In genomic region chr6:152209211-152209610, GRCh38 we compare ENCODE assay signal across 25 cellular contexts.
DNase-seq lines count a peak whose midpoint lies in the region; ATAC-seq, FAIRE-seq and TF ChIP-seq lines count a peak whose summit lies in the region.
"Had no signal": no experiment of that assay in that cellular context is flagged by ENCODE, and none has a peak within 500 bp of the region (broad histone marks: within the 10 kb centered on the region; RNA-seq: fewer than 3 reads in every experiment).

No MANE protein-coding gene starts in this region.

- H3K4me3 Mint-ChIP-seq in activated CD4-positive, alpha-beta T cell treated with anti-CD3 and anti-CD28 coated beads, Interleukin-2, amount 10 ng/mL, durations not matched to agents 7 days and 5 days = no peak overlapping the region
- H3K4me3 Mint-ChIP-seq: B cell; CD4-positive, CD25-positive, alpha-beta regulatory T cell; CD8-positive, alpha-beta T cell had no signal

- FAIRE-seq in bronchial epithelial cell (lab: Jason Lieb, UNC) = no peak
- FAIRE-seq: A204.1, GM12891, GM18507, H1 had no signal

- H3K27me3 ChIP-seq in bronchial epithelial cell (ENCODE audit: control insufficient read depth, insufficient read depth, low read length) (no peaks in the 10 kb centered on the region), foreskin keratinocyte (no peaks in the 10 kb centered on the region)
- H3K27me3 ChIP-seq: BLaER1 had no signal

- no peaks in the 10 kb centered on the region for H3K9me3 Mint-ChIP-seq in activated CD4-positive, alpha-beta T cell treated with anti-CD3 and anti-CD28 coated beads, Interleukin-2, amount 10 ng/mL, durations not matched to agents 7 days and 5 days
- H3K9me3 Mint-ChIP-seq: CD8-positive, alpha-beta T cell had no signal

- peak; percentile 42 for ATAC-seq in foreskin keratinocyte
- ATAC-seq: CD8-positive, alpha-beta T cell; HCT116 had no signal

- H3K4me3 ChIP-seq in bronchial epithelial cell (ENCODE audit: low read depth, low read length) = no peak overlapping the region
- H3K4me3 ChIP-seq: BLaER1, GM23248 had no signal

- H3K4me1 Mint-ChIP-seq in activated CD4-positive, alpha-beta T cell treated with anti-CD3 and anti-CD28 coated beads, Interleukin-2, amount 10 ng/mL, durations not matched to agents 7 days and 5 days = no peaks in the 10 kb centered on the region
- H3K4me1 Mint-ChIP-seq: B cell had no signal

- no peak for TF ChIP-seq CTCF in bronchial epithelial cell (IDR thresholded peaks at IDR 0.05; ENCODE audit: insufficient read depth, low read length, severe bottlenecking)
- no peak for TF ChIP-seq CTCF in foreskin keratinocyte (conservative IDR thresholded peaks at IDR 0.05)

- H3K36me3 ChIP-seq in bronchial epithelial cell (ENCODE audit: control insufficient read depth, insufficient read depth, low read length) = no peaks in the 10 kb centered on the region

- no peak overlapping the region for H3K27ac Mint-ChIP-seq in activated CD4-positive, alpha-beta T cell treated with anti-CD3 and anti-CD28 coated beads, Interleukin-2, amount 10 ng/mL, durations not matched to agents 7 days and 5 days

- no peaks in the 10 kb centered on the region for H3K4me1 ChIP-seq in foreskin keratinocyte
- H3K4me1 ChIP-seq: BLaER1, Caco-2 had no signal

- DNase-seq in DMS53 (lab: John Stamatoyannopoulos, UW) (peak; percentile 36), DMS53 treated with DMSO at 0.1 percent for 48 hours (lab: John Stamatoyannopoulos, UW; ENCODE audit: unreplicated experiment) (no peak), HCEC 1CT (peak; percentile 4), bronchial epithelial cell (ENCODE audit: low read depth) (peak; percentile 78), foreskin keratinocyte (peak in 1 of 2 donors; percentile 7), erythroblast (lab: John Stamatoyannopoulos, UW) (no peak)
- no peak for DNase-seq in effector CD8-positive, alpha-beta T cell (lab: John Stamatoyannopoulos, UW)
- DNase-seq in activated CD4-positive, alpha-beta T cell treated with anti-CD3 and anti-CD28 coated beads, Interleukin-2, amount 10 ng/mL, durations not matched to agents 7 days and 5 days = no peak
- DNase-seq: Caco-2; CD4-positive, CD25-positive, alpha-beta regulatory T cell; CD8-positive, alpha-beta T cell; DMS153; DMS79 treated with DMSO at 0.1 percent for 48 hours; GF-D8; GM23248; H7 had no signal

- TF ChIP-seq POLR2A in erythroblast (IDR thresholded peaks at IDR 0.05; ENCODE audit: low read length) = no peak

- CTCF ChIA-PET in activated CD4-positive, alpha-beta T cell treated with anti-CD3 and anti-CD28 coated beads, Interleukin-2, amount 10 ng/mL, durations not matched to agents 7 days and 5 days (lab: Charles Lee) = no interaction called here

- no peak overlapping the region for H3K27ac ChIP-seq in foreskin keratinocyte
- H3K27ac ChIP-seq: 22Rv1, BLaER1, C4-2B, GM23248 had no signal

- POLR2A ChIA-PET in activated CD4-positive, alpha-beta T cell treated with anti-CD3 and anti-CD28 coated beads, Interleukin-2, amount 10 ng/mL, durations not matched to agents 7 days and 5 days (lab: Charles Lee) = no interaction called here

- peaks cover 58% of the 10 kb centered on the region for H3K36me3 Mint-ChIP-seq in activated CD4-positive, alpha-beta T cell treated with anti-CD3 and anti-CD28 coated beads, Interleukin-2, amount 10 ng/mL, durations not matched to agents 7 days and 5 days (ENCODE audit: low read depth)

- no peaks in the 10 kb centered on the region for H3K27me3 Mint-ChIP-seq in activated CD4-positive, alpha-beta T cell treated with anti-CD3 and anti-CD28 coated beads, Interleukin-2, amount 10 ng/mL, durations not matched to agents 7 days and 5 days
- H3K27me3 Mint-ChIP-seq: B cell; CD4-positive, CD25-positive, alpha-beta regulatory T cell had no signal

Comparison
In these comparisons a context has a peak if more than half of its experiments do, and no peak if none do; other contexts are left out.
1. DNase-seq: peak in DMS53 (single experiment), HCEC 1CT (single experiment) and bronchial epithelial cell (single experiment); none in DMS53 treated with DMSO at 0.1 percent for 48 hours (single experiment), effector CD8-positive, alpha-beta T cell (single experiment), erythroblast (0 of 2) and activated CD4-positive, alpha-beta T cell treated with anti-CD3 and anti-CD28 coated beads, Interleukin-2, amount 10 ng/mL, durations not matched to agents 7 days and 5 days (single experiment).